24 cellular contexts compared by ENCODE assay signal in the genomic region with DNA sequence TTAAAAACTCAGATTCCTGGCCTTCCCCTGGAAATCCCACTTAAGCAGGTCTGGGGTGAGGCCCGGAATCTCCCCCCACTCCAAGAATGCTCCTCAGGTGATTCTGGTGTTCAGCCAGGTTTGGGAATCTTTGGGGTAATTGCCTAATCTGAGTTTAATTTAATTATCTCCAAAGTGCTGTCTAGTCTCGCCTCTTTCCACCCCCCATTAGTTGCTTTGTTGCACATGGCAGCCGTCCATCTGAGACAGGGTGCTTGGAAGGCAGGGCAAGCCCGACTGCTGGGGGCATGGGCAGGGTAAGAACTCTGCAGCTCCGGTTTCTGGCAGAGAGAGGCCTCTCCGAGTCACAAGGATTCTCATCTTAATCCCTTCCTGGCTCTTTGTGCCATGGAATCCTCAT. TPM values are rescaled to one million over a fixed set of nuclear protein-coding genes. Genes with fewer than 3 reads are reported as not detected.
DNase-seq lines count a peak whose midpoint lies in the region; TF ChIP-seq lines count a peak whose summit lies in the region.
"Had no signal": no experiment of that assay in that cellular context is flagged by ENCODE, and none has a peak within 500 bp of the region (broad histone marks: within the 10 kb centered on the region; RNA-seq: fewer than 3 reads in every experiment).

No MANE protein-coding gene starts in this region.

- POLR2A ChIA-PET in MCF 10A (lab: Yijun Ruan, JAX): interaction anchor here (1.5 kb wide), 1 partner anchor 10 kb away, joined by 4 read pairs; no protein-coding TSS in a partner anchor

- no peaks in the 10 kb centered on the region for H3K36me3 ChIP-seq in breast epithelium
- H3K36me3 ChIP-seq in uterus: no peaks in the 10 kb centered on the region
- H3K36me3 ChIP-seq in testis (ENCODE audit: low read depth, missing control alignments): no peaks in the 10 kb centered on the region
- H3K36me3 ChIP-seq: BLaER1 treated with 17β-estradiol and CSF1 and Interleukin-3, amounts not matched to agents 10 nM and 100 nM; lower lobe of right lung; sigmoid colon; upper lobe of left lung had no signal

- H3K27me3 Mint-ChIP-seq in MCF 10A (ENCODE audit: insufficient read depth, unreplicated experiment) (no peaks in the 10 kb centered on the region), chondrocyte (ENCODE audit: low read depth) (no peaks in the 10 kb centered on the region)

- H3K9me3 ChIP-seq in breast epithelium: no peaks in the 10 kb centered on the region
- H3K9me3 ChIP-seq in uterus: no peaks in the 10 kb centered on the region
- H3K9me3 ChIP-seq in testis: no peaks in the 10 kb centered on the region
- H3K9me3 ChIP-seq: BLaER1 treated with 17β-estradiol and CSF1 and Interleukin-3, amounts not matched to agents 10 nM and 100 nM; lower lobe of right lung; sigmoid colon; upper lobe of left lung had no signal

- H3K27ac Mint-ChIP-seq in MCF 10A (ENCODE audit: low read depth, unreplicated experiment): no peak overlapping the region
- peak overlapping the region; percentile 28 for H3K27ac Mint-ChIP-seq in chondrocyte (ENCODE audit: unreplicated experiment)
- H3K27ac Mint-ChIP-seq: activated naive CD8-positive, alpha-beta T cell treated with anti-CD3 and anti-CD28 coated beads, Interleukin-2, amount 50 U/mL, for 24 hours; dendritic cell treated with granulocyte-macrophage colony-stimulating factor and Interleukin-4, amounts not matched to agents 40 ng/mL and 50 ng/mL, for 4 days; immature natural killer cell had no signal

- H3K4me3 ChIP-seq in breast epithelium (no peak overlapping the region), uterus (no peak overlapping the region), testis (no peak overlapping the region)
- H3K4me3 ChIP-seq: BLaER1 treated with 17β-estradiol and CSF1 and Interleukin-3, amounts not matched to agents 10 nM and 100 nM; GM23248; lower lobe of right lung; sigmoid colon; upper lobe of left lung had no signal

- no peaks in the 10 kb centered on the region for H3K27me3 ChIP-seq in breast epithelium
- no peaks in the 10 kb centered on the region for H3K27me3 ChIP-seq in uterus
- H3K27me3 ChIP-seq in testis: no peaks in the 10 kb centered on the region
- H3K27me3 ChIP-seq: sigmoid colon, upper lobe of left lung had no signal

- BruUV-seq in MCF 10A (replicated peaks; lab: Mats Ljungman, UMichigan): no TSS peak

- no peak for TF ChIP-seq POLR2A in breast epithelium (IDR thresholded peaks at IDR 0.05)
- no peak for TF ChIP-seq POLR2A in uterus (IDR thresholded peaks at IDR 0.05)
- no peak for TF ChIP-seq POLR2A in testis (IDR thresholded peaks at IDR 0.05)

- H3K27ac ChIP-seq in breast epithelium: peak overlapping the region; percentile 60 to 79
- H3K27ac ChIP-seq in uterus: peak overlapping the region; percentile 82 to 83
- H3K27ac ChIP-seq in testis: no peak overlapping the region
- H3K27ac ChIP-seq: BLaER1 treated with 17β-estradiol and CSF1 and Interleukin-3, amounts not matched to agents 10 nM and 100 nM; GM23248; lower lobe of right lung; RWPE1; upper lobe of left lung had no signal

- H3K36me3 Mint-ChIP-seq in MCF 10A (ENCODE audit: insufficient read depth, unreplicated experiment) (no peaks in the 10 kb centered on the region), chondrocyte (ENCODE audit: low read depth) (no peaks in the 10 kb centered on the region)
- H3K36me3 Mint-ChIP-seq: immature natural killer cell had no signal

- peak in 1 of 2 donors; percentile 66 for DNase-seq in breast epithelium (ENCODE audit: low spot score in 2 of 2)
- DNase-seq in MCF 10A (ENCODE audit: unreplicated experiment): no peak
- no peak for DNase-seq in chondrocyte (ENCODE audit: low spot score)
- peak; percentile 19 for DNase-seq in myocyte (ENCODE audit: low read depth)
- no peak for DNase-seq in uterus
- no peak for DNase-seq in NCI-H1436 treated with DMSO at 0.1 percent for 48 hours (lab: John Stamatoyannopoulos, UW)
- DNase-seq in central memory CD4-positive, alpha-beta T cell: no peak
- DNase-seq in testis: no peak
- DNase-seq: activated CD4-positive, alpha-beta T cell treated with anti-CD3 and anti-CD28 coated beads, Interleukin-2, amount 50 U/mL, for 48 hours; activated CD4-positive, CD25-positive, alpha-beta regulatory T cell; activated CD8-positive, alpha-beta memory T cell treated with anti-CD3 and anti-CD28 coated beads, Interleukin-2, amount 50 U/mL, for 48 hours; activated effector memory CD4-positive, alpha-beta T cell treated with anti-CD3 and anti-CD28 coated beads, Interleukin-2, amount 50 U/mL, for 16 hours; activated naive CD8-positive, alpha-beta T cell treated with anti-CD3 and anti-CD28 coated beads, Interleukin-2, amount 50 U/mL, for 24 hours; GM23248; immature natural killer cell; lower lobe of right lung; NCI-H524; sigmoid colon; stimulated activated CD8-positive, alpha-beta memory T cell treated with anti-CD3 and anti-CD28 coated beads, Interleukin-4, amount 100 ng/mL, for 48 hours; upper lobe of left lung had no signal

- no peaks in the 10 kb centered on the region for H3K4me1 Mint-ChIP-seq in MCF 10A (ENCODE audit: insufficient read depth, unreplicated experiment)
- peaks cover 33% of the 10 kb centered on the region for H3K4me1 Mint-ChIP-seq in chondrocyte (ENCODE audit: low read depth)
- H3K4me1 Mint-ChIP-seq: activated naive CD8-positive, alpha-beta T cell treated with anti-CD3 and anti-CD28 coated beads, Interleukin-2, amount 50 U/mL, for 24 hours; immature natural killer cell had no signal

- WGBS in testis, 2 donors: 73 to 76% methylated on average over 6 of the region's 6 CpGs

- TF ChIP-seq CTCF in breast epithelium (IDR thresholded peaks at IDR 0.05) (no peak), MCF 10A (IDR thresholded peaks at IDR 0.05; ENCODE audit: unreplicated experiment) (no peak), chondrocyte (IDR thresholded peaks at IDR 0.05) (no peak), uterus (IDR thresholded peaks at IDR 0.05) (no peak), testis (IDR thresholded peaks at IDR 0.05) (no peak)

- H3K4me3 Mint-ChIP-seq in MCF 10A (ENCODE audit: unreplicated experiment): no peak overlapping the region
- no peak overlapping the region for H3K4me3 Mint-ChIP-seq in chondrocyte (ENCODE audit: unreplicated experiment)
- H3K4me3 Mint-ChIP-seq: activated naive CD8-positive, alpha-beta T cell treated with anti-CD3 and anti-CD28 coated beads, Interleukin-2, amount 50 U/mL, for 24 hours; dendritic cell treated with granulocyte-macrophage colony-stimulating factor and Interleukin-4, amounts not matched to agents 40 ng/mL and 50 ng/mL, for 4 days; immature natural killer cell had no signal

- CTCF ChIA-PET in MCF 10A (lab: Yijun Ruan, JAX): no interaction called here

- peaks cover 0 to 3% of the 10 kb centered on the region in 2 donors for H3K4me1 ChIP-seq in breast epithelium
- H3K4me1 ChIP-seq in uterus: peaks cover 0 to 16% of the 10 kb centered on the region in 2 donors
- H3K4me1 ChIP-seq in testis: peaks cover 10% of the 10 kb centered on the region
- H3K4me1 ChIP-seq: lower lobe of right lung, upper lobe of left lung had no signal

- intact Hi-C loops in breast epithelium (cut with DNase I; ENCODE audit: low total_unique reads): no loop called here
- intact Hi-C loops in MCF 10A (cut with micrococcal nuclease): no loop called here
- intact Hi-C loops in uterus (cut with DNase I; ENCODE audit: low total_unique reads): no loop called here
- intact Hi-C loops in testis (cut with DNase I; ENCODE audit: low total_unique reads): no loop called here

- no peaks in the 10 kb centered on the region for H3K9me3 Mint-ChIP-seq in MCF 10A (ENCODE audit: unreplicated experiment)
- H3K9me3 Mint-ChIP-seq in chondrocyte (ENCODE audit: low read depth): no peaks in the 10 kb centered on the region
- H3K9me3 Mint-ChIP-seq: activated naive CD8-positive, alpha-beta T cell treated with anti-CD3 and anti-CD28 coated beads, Interleukin-2, amount 50 U/mL, for 24 hours; dendritic cell treated with granulocyte-macrophage colony-stimulating factor and Interleukin-4, amounts not matched to agents 40 ng/mL and 50 ng/mL, for 4 days; immature natural killer cell had no signal

RNA-seq across cellular contexts. Expression of a gene that starts 15.1 kb away (rescaled TPM):
- total RNA-seq in breast epithelium (10 to 100 TPM in 2 of 3 donors, 1 to 10 TPM in 1; 3.0 to 31.8 (median 31.0) TPM), MCF 10A (2022) (0.91 and 1.2 TPM in 2 replicates), chondrocyte (5.1 to 6.3 TPM (median 6.1 TPM) in 3 replicates), myocyte (0.56 and 0.73 TPM in 2 replicates), uterus (10 to 100 TPM; 19.0 to 95.9 (median 52.5) TPM), testis (10 to 100 TPM; 25.0 to 29.9 TPM)
- 0.40 TPM for polyA plus RNA-seq in myocyte (2012)
- 27.9 TPM for polyA plus RNA-seq in testis (ENCODE audit: insufficient read depth, low read depth, low replicate concordance)
- polyA plus RNA-seq: immature natural killer cell had no signal

RNA-seq across cellular contexts. Expression of a gene that starts 49.7 kb away (rescaled TPM):
- 1 to 10 TPM in 1 of 3 donors, under 1 TPM in 2; 0.48 to 1.3 (median 0.66) TPM for total RNA-seq in breast epithelium
- total RNA-seq in MCF 10A (2022): 0.66 and 1.3 TPM in 2 replicates
- total RNA-seq in chondrocyte: 0.77 to 1.7 TPM (median 1.2 TPM) in 3 replicates
- 0.59 and 0.73 TPM in 2 replicates for total RNA-seq in myocyte
- polyA plus RNA-seq in myocyte (2012): 0.42 TPM
- not detected for total RNA-seq in uterus
- total RNA-seq in testis: 1 to 10 TPM; 7.9 to 9.1 TPM
- 6.4 TPM for polyA plus RNA-seq in testis (ENCODE audit: insufficient read depth, low read depth, low replicate concordance)
- total RNA-seq: fibroblast of villous mesenchyme, GM23248 had no signal
- polyA plus RNA-seq: immature natural killer cell had no signal

Comparison
In these comparisons a context has a peak if more than half of its experiments do, and no peak if none do; other contexts are left out.
1. H3K27ac ChIP-seq: peak in breast epithelium (2 of 2) and uterus (2 of 2); none in testis (0 of 2).